ENCODE assay signal across 31 cellular contexts in genomic region chr2:82636411-82637020, GRCh38.
DNase-seq lines count a peak whose midpoint lies in the region; ATAC-seq and TF ChIP-seq lines count a peak whose summit lies in the region.
"Had no signal": no experiment of that assay in that cellular context is flagged by ENCODE, and none has a peak within 500 bp of the region (broad histone marks: within the 10 kb centered on the region; RNA-seq: fewer than 3 reads in every experiment).

No MANE protein-coding gene starts in this region.

- H3K27me3 Mint-ChIP-seq in mesothelial cell of epicardium (ENCODE audit: low read depth), result no peaks in the 10 kb centered on the region
- H3K27me3 Mint-ChIP-seq: activated naive CD8-positive, alpha-beta T cell treated with anti-CD3 and anti-CD28 coated beads, Interleukin-2, amount 50 U/mL, for 24 hours; activated T-cell treated with anti-CD3 and anti-CD28 coated beads, Interleukin-2, amount 50 U/mL, for 24 hours had no signal

- H3K27me3 ChIP-seq in HAP-1 (ENCODE audit: low read depth) (no peaks in the 10 kb centered on the region), WERI-Rb-1 (ENCODE audit: insufficient read depth, low read depth, severe bottlenecking) (no peaks in the 10 kb centered on the region)
- H3K27me3 ChIP-seq: BE2C, neural progenitor cell, right lobe of liver, stomach, tibial artery had no signal

- H3K9me3 ChIP-seq in HAP-1, result peaks cover 7% of the 10 kb centered on the region; the same call in 1 of the 2 replicates
- no peaks in the 10 kb centered on the region for H3K9me3 ChIP-seq in WERI-Rb-1 (ENCODE audit: severe bottlenecking)
- H3K9me3 ChIP-seq: BE2C, right lobe of liver, tibial artery had no signal

- peaks cover 21% of the 10 kb centered on the region for H3K9me3 Mint-ChIP-seq in mesothelial cell of epicardium

- H3K4me1 ChIP-seq in HAP-1, result peaks cover 14% of the 10 kb centered on the region
- H3K4me1 ChIP-seq: A549, BE2C, neural progenitor cell, right lobe of liver, stomach, tibial artery had no signal

- H3K27ac Mint-ChIP-seq in mesothelial cell of epicardium, result no peak overlapping the region
- H3K27ac Mint-ChIP-seq: activated naive CD8-positive, alpha-beta T cell treated with anti-CD3 and anti-CD28 coated beads, Interleukin-2, amount 50 U/mL, for 24 hours; activated T-cell treated with anti-CD3 and anti-CD28 coated beads, Interleukin-2, amount 50 U/mL, for 24 hours; endodermal cell; H9; neural progenitor cell had no signal

- H3K4me3 Mint-ChIP-seq in mesothelial cell of epicardium, result no peak overlapping the region
- H3K4me3 Mint-ChIP-seq: activated naive CD8-positive, alpha-beta T cell treated with anti-CD3 and anti-CD28 coated beads, Interleukin-2, amount 50 U/mL, for 24 hours; activated T-cell treated with anti-CD3 and anti-CD28 coated beads, Interleukin-2, amount 50 U/mL, for 24 hours; endodermal cell; H9; neural progenitor cell had no signal

- H3K4me3 ChIP-seq in HAP-1, result no peak overlapping the region
- no peak overlapping the region for H3K4me3 ChIP-seq in fibroblast of pulmonary artery (replicated peaks; ENCODE audit: low read depth, low read length)
- no peak overlapping the region for H3K4me3 ChIP-seq in WERI-Rb-1 (ENCODE audit: low read depth, low read length)
- H3K4me3 ChIP-seq: A549, lung, neural progenitor cell, right lobe of liver, stomach, tibial artery had no signal

- DNase-seq in A172 (ENCODE audit: low spot score) (peak; percentile 8), HAP-1 (ENCODE audit: low spot score in 2 of 2) (peak; percentile 75 to 93), T1000 (lab: John Stamatoyannopoulos, UW) (peak; percentile 21), fibroblast of pulmonary artery (ENCODE audit: low read depth) (peak; percentile 35), WERI-Rb-1 (no peak), mesothelial cell of epicardium (ENCODE audit: low spot score in 2 of 2, unreplicated experiment in 2 of 2) (no peak)
- no peak for DNase-seq in stimulated activated CD4-positive, alpha-beta T cell treated with anti-CD3 and anti-CD28 coated beads, Interleukin-1b, Interleukin-23, amount 100 ng/mL, for 48 hours
- DNase-seq: activated gamma-delta T cell treated with Interleukin-2 at 50 U/mL for 16 hours; activated naive CD8-positive, alpha-beta T cell treated with anti-CD3 and anti-CD28 coated beads, Interleukin-2, amount 50 U/mL, for 24 hours; activated T-cell treated with anti-CD3 and anti-CD28 coated beads, Interleukin-2, amount 50 U/mL, for 24 hours; BE2C; COR-L47; cortex of kidney; DMS79 treated with DMSO at 0.1 percent for 48 hours; endodermal cell; H9; NCI-H1105 treated with DMSO at 0.1 percent for 48 hours; NCI-H2029 treated with DMSO at 0.1 percent for 48 hours; NCI-H226; OCI-M1; posterior cingulate gyrus; right lobe of liver; SHP77 treated with DMSO at 0.1 percent for 48 hours; stimulated activated CD4-positive, alpha-beta T cell treated with anti-CD3 and anti-CD28 coated beads, Interleukin-15, amount 100 ng/mL, for 24 hours; stimulated activated CD8-positive, alpha-beta memory T cell treated with anti-CD3 and anti-CD28 coated beads, Interleukin-4, amount 100 ng/mL, for 48 hours; stomach; tibial artery had no signal

- H3K27ac ChIP-seq in WERI-Rb-1, result no peak overlapping the region
- H3K27ac ChIP-seq: A549, neural progenitor cell, right lobe of liver, stomach, tibial artery had no signal

- no peaks in the 10 kb centered on the region for H3K4me1 Mint-ChIP-seq in mesothelial cell of epicardium
- H3K4me1 Mint-ChIP-seq: activated naive CD8-positive, alpha-beta T cell treated with anti-CD3 and anti-CD28 coated beads, Interleukin-2, amount 50 U/mL, for 24 hours; endodermal cell had no signal

- in situ Hi-C loops in HAP-1 (cut with MboI; ENCODE audit: low sequenced_read_pairs), result no loop called here

- H3K36me3 ChIP-seq in HAP-1 (replicated peaks) (no peaks in the 10 kb centered on the region), WERI-Rb-1 (no peaks in the 10 kb centered on the region)
- H3K36me3 ChIP-seq: BE2C, neural progenitor cell, right lobe of liver, stomach, tibial artery had no signal

- TF ChIP-seq CTCF in fibroblast of pulmonary artery (IDR thresholded peaks at IDR 0.05; ENCODE audit: low read length, missing control alignments) (no peak), WERI-Rb-1 (IDR thresholded peaks at IDR 0.05; ENCODE audit: low read depth, low read length) (no peak), mesothelial cell of epicardium (IDR thresholded peaks at IDR 0.05; ENCODE audit: unreplicated experiment) (no peak)

- H3K36me3 Mint-ChIP-seq in mesothelial cell of epicardium, result no peaks in the 10 kb centered on the region
- H3K36me3 Mint-ChIP-seq: neural progenitor cell had no signal

- no peak for ATAC-seq in GM18870 (IDR thresholded peaks at IDR 0.05; ENCODE audit: unreplicated experiment)
- ATAC-seq: A549; activated naive CD8-positive, alpha-beta T cell treated with anti-CD3 and anti-CD28 coated beads, Interleukin-2, amount 50 U/mL, for 24 hours; right lobe of liver had no signal

Comparison
In these comparisons a context has a peak if more than half of its experiments do, and no peak if none do; other contexts are left out.
1. DNase-seq: peak in A172 (single experiment), HAP-1 (2 of 2), T1000 (single experiment) and fibroblast of pulmonary artery (single experiment); none in stimulated activated CD4-positive, alpha-beta T cell treated with anti-CD3 and anti-CD28 coated beads, Interleukin-1b, Interleukin-23, amount 100 ng/mL, for 48 hours (single experiment), WERI-Rb-1 (single experiment) and mesothelial cell of epicardium (0 of 2).